In genomic region chr3:9843715-9844438, GRCh38 we compare ENCODE assay signal across 8 cellular contexts. TPM values are rescaled to one million over a fixed set of nuclear protein-coding genes. Genes with fewer than 3 reads are reported as not detected.
DNase-seq lines count a peak whose midpoint lies in the region; ATAC-seq and TF ChIP-seq lines count a peak whose summit lies in the region.

A gene with protein sequence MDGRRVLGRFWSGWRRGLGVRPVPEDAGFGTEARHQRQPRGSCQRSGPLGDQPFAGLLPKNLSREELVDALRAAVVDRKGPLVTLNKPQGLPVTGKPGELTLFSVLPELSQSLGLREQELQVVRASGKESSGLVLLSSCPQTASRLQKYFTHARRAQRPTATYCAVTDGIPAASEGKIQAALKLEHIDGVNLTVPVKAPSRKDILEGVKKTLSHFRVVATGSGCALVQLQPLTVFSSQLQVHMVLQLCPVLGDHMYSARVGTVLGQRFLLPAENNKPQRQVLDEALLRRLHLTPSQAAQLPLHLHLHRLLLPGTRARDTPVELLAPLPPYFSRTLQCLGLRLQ (minus strand): TSS chr3:9844008. CDS start chr3:9843990, 18 bp downstream.

- no peak for TF ChIP-seq CTCF in foreskin keratinocyte (conservative IDR thresholded peaks at IDR 0.05)

- no peaks in the 10 kb centered on the region for H3K27me3 ChIP-seq in H7 (ENCODE audit: control insufficient read depth, insufficient read depth, low read length)
- H3K27me3 ChIP-seq in MG63: no peaks in the 10 kb centered on the region
- no peaks in the 10 kb centered on the region for H3K27me3 ChIP-seq in SJSA1 (replicated peaks)
- no peaks in the 10 kb centered on the region for H3K27me3 ChIP-seq in foreskin keratinocyte
- no peaks in the 10 kb centered on the region for H3K27me3 ChIP-seq in neuron (ENCODE audit: insufficient read depth, low read length)
- H3K27me3 ChIP-seq in subcutaneous abdominal adipose tissue (ENCODE audit: control insufficient read depth in 5 of 5, insufficient read depth in 4 of 5, low read length in 5 of 5): no peaks in the 10 kb centered on the region

- DNase-seq in ELR (ENCODE audit: low read depth): peak; percentile 95
- DNase-seq in H7: peak; percentile 100
- peak; percentile 90 for DNase-seq in MG63
- peak; percentile 94 for DNase-seq in SJSA1 (ENCODE audit: low read depth in 1 of 2, low spot score in 2 of 2)
- peak; percentile 91 to 98 (median 95) for DNase-seq in activated naive CD4-positive, alpha-beta T cell (lab: John Stamatoyannopoulos, UW)
- peak; percentile 71 to 89 for DNase-seq in foreskin keratinocyte

- peak within 1 kb of the TSS; percentile 64 for H2AFZ ChIP-seq in neuron (ENCODE audit: low read depth, low read length)

- H3K36me3 ChIP-seq in H7 (replicated peaks; ENCODE audit: control insufficient read depth, insufficient read depth, low read length): peaks cover 21% of the 10 kb centered on the region
- 0 out of 2 replicates have a peak, but pooled peaks cover 5% of the 10 kb centered on the region for H3K36me3 ChIP-seq in MG63
- peaks cover 25% of the 10 kb centered on the region for H3K36me3 ChIP-seq in SJSA1
- peaks cover 23% of the 10 kb centered on the region for H3K36me3 ChIP-seq in neuron (ENCODE audit: insufficient read depth, low read length)
- H3K36me3 ChIP-seq in subcutaneous abdominal adipose tissue (ENCODE audit: control insufficient read depth in 5 of 5, insufficient read depth in 5 of 5, low read length in 5 of 5): peaks cover 0 to 29% (median 21%) of the 10 kb centered on the region in 5 donors

- ATAC-seq in foreskin keratinocyte: peak; percentile 95

- no peaks in the 10 kb centered on the region for H3K9me3 ChIP-seq in MG63
- H3K9me3 ChIP-seq in SJSA1 (replicated peaks): no peaks in the 10 kb centered on the region
- no peaks in the 10 kb centered on the region for H3K9me3 ChIP-seq in neuron (ENCODE audit: low read length)
- no peaks in the 10 kb centered on the region for H3K9me3 ChIP-seq in subcutaneous abdominal adipose tissue (ENCODE audit: control insufficient read depth in 5 of 5, low read length in 5 of 5)

- H3K4me1 ChIP-seq in SJSA1 (replicated peaks) (peaks cover 11% of the 10 kb centered on the region), foreskin keratinocyte (peaks cover 10% of the 10 kb centered on the region), neuron (ENCODE audit: insufficient read depth, low read length) (peaks cover 5% of the 10 kb centered on the region), subcutaneous abdominal adipose tissue (ENCODE audit: control insufficient read depth in 5 of 5, insufficient read depth in 5 of 5, low read length in 5 of 5) (peaks cover 0 to 30% (median 19%) of the 10 kb centered on the region in 5 donors)

- H3K4me3 ChIP-seq in H7 (ENCODE audit: insufficient read depth, low read depth, low read length): peak within 1 kb of the TSS; percentile 90
- H3K4me3 ChIP-seq in MG63: peak within 1 kb of the TSS; percentile 63
- peak within 1 kb of the TSS; percentile 73 for H3K4me3 ChIP-seq in SJSA1
- peak within 1 kb of the TSS; percentile 74 for H3K4me3 ChIP-seq in neuron (ENCODE audit: low read length)
- peak within 1 kb of the TSS; percentile 92 to 97 (median 95) for H3K4me3 ChIP-seq in subcutaneous abdominal adipose tissue (ENCODE audit: low read depth in 1 of 5, low read length in 5 of 5)

- H3K27ac ChIP-seq in SJSA1 (0 out of 2 replicates have a peak within 1 kb of the TSS, but pooled peaks have one; percentile 23), foreskin keratinocyte (no peak within 1 kb of the TSS), subcutaneous abdominal adipose tissue (ENCODE audit: low read depth, low read length) (peak within 1 kb of the TSS; percentile 91)

- peak within 1 kb of the TSS; percentile 68 to 91 (median 80) for H3K9ac ChIP-seq in subcutaneous abdominal adipose tissue (ENCODE audit: low read length in 5 of 5)

RNA-seq across cellular contexts. Expression of the gene that starts here (rescaled TPM):
- total RNA-seq in H7 (2014; rRNA removed; shearing (Covaris generic)): 117 and 131 TPM in 2 replicates
- 34.8 and 42.9 TPM in 2 replicates for total RNA-seq in MG63 (2014; rRNA removed; shearing (Covaris generic); ENCODE audit: low replicate concordance)
- total RNA-seq in SJSA1 (2014; rRNA removed; shearing (Covaris generic)): 30.5 and 49.5 TPM in 2 replicates
- total RNA-seq in foreskin keratinocyte: 56.4 and 62.2 TPM in 2 replicates
- 78.4 and 85.1 TPM in 2 replicates for polyA plus RNA-seq in foreskin keratinocyte
